1 cellular context compared by ENCODE assay signal in genomic region chr3:171095063-171095462, GRCh38.
TF ChIP-seq lines count a peak whose summit lies in the region.

No MANE protein-coding gene starts in this region.

TF ChIP-seq in WTC11, 78 proteins besides CTCF, POLR2A, EP300 and RAD21 (continued from another document):
- TF ChIP-seq AFF4 (CRISPR knock-in tag; IDR thresholded peaks at IDR 0.05; ENCODE audit: borderline replicate concordance) (no peak), ZBTB21 (CRISPR knock-in tag; IDR thresholded peaks at IDR 0.05; ENCODE audit: borderline replicate concordance) (no peak), TEAD4 (CRISPR knock-in tag; IDR thresholded peaks at IDR 0.05) (no peak), ZNF512 (CRISPR knock-in tag; IDR thresholded peaks at IDR 0.05; ENCODE audit: borderline replicate concordance) (no peak), ZSCAN18 (CRISPR knock-in tag; IDR thresholded peaks at IDR 0.05) (no peak), NR1H2 (CRISPR knock-in tag; IDR thresholded peaks at IDR 0.05) (no peak), TP53 (CRISPR knock-in tag; IDR thresholded peaks at IDR 0.05) (no peak), MLX (CRISPR knock-in tag; IDR thresholded peaks at IDR 0.05) (no peak), HMGXB4 (CRISPR knock-in tag; IDR thresholded peaks at IDR 0.05) (no peak)
